ENCODE assay signal across 2 cellular contexts in genomic region chr12:100520048-100520769, GRCh38.
TF ChIP-seq lines count a peak whose summit lies in the region.

No MANE protein-coding gene starts in this region.

TF ChIP-seq in GM23338, 12 proteins besides CTCF, POLR2A, EP300 and RAD21:
- TF ChIP-seq EZH2 (IDR thresholded peaks at IDR 0.05; ENCODE audit: low read depth, unreplicated experiment) (no peak), STAT1 (IDR thresholded peaks at IDR 0.05; ENCODE audit: unreplicated experiment) (no peak), NANOG (IDR thresholded peaks at IDR 0.05; ENCODE audit: borderline replicate concordance) (no peak), EZH2phosphoT487 (IDR thresholded peaks at IDR 0.05; ENCODE audit: unreplicated experiment) (no peak), ETS1 (IDR thresholded peaks at IDR 0.05) (no peak), POLR2AphosphoS5 (IDR thresholded peaks at IDR 0.05; ENCODE audit: low read depth) (no peak), ZNF114 (CRISPR knock-in tag; IDR thresholded peaks at IDR 0.05) (no peak), CREB1 (CRISPR knock-in tag; IDR thresholded peaks at IDR 0.05; ENCODE audit: low read depth) (no peak), ZNF462 (CRISPR knock-in tag; IDR thresholded peaks at IDR 0.05) (no peak), ZNF331 (CRISPR knock-in tag; IDR thresholded peaks at IDR 0.05; ENCODE audit: low read depth) (no peak), JUNB (IDR thresholded peaks at IDR 0.05; ENCODE audit: unreplicated experiment) (no peak)
- TF ChIP-seq, protein P1, sequence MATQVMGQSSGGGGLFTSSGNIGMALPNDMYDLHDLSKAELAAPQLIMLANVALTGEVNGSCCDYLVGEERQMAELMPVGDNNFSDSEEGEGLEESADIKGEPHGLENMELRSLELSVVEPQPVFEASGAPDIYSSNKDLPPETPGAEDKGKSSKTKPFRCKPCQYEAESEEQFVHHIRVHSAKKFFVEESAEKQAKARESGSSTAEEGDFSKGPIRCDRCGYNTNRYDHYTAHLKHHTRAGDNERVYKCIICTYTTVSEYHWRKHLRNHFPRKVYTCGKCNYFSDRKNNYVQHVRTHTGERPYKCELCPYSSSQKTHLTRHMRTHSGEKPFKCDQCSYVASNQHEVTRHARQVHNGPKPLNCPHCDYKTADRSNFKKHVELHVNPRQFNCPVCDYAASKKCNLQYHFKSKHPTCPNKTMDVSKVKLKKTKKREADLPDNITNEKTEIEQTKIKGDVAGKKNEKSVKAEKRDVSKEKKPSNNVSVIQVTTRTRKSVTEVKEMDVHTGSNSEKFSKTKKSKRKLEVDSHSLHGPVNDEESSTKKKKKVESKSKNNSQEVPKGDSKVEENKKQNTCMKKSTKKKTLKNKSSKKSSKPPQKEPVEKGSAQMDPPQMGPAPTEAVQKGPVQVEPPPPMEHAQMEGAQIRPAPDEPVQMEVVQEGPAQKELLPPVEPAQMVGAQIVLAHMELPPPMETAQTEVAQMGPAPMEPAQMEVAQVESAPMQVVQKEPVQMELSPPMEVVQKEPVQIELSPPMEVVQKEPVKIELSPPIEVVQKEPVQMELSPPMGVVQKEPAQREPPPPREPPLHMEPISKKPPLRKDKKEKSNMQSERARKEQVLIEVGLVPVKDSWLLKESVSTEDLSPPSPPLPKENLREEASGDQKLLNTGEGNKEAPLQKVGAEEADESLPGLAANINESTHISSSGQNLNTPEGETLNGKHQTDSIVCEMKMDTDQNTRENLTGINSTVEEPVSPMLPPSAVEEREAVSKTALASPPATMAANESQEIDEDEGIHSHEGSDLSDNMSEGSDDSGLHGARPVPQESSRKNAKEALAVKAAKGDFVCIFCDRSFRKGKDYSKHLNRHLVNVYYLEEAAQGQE (IDR thresholded peaks at IDR 0.05; ENCODE audit: unreplicated experiment) = no peak

TF ChIP-seq in HepG2, 621 proteins besides CTCF, POLR2A, EP300 and RAD21:
- TF ChIP-seq NAIF1 (CRISPR knock-in tag; IDR thresholded peaks at IDR 0.05; ENCODE audit: borderline replicate concordance) = no peak
- TF ChIP-seq, protein P2, sequence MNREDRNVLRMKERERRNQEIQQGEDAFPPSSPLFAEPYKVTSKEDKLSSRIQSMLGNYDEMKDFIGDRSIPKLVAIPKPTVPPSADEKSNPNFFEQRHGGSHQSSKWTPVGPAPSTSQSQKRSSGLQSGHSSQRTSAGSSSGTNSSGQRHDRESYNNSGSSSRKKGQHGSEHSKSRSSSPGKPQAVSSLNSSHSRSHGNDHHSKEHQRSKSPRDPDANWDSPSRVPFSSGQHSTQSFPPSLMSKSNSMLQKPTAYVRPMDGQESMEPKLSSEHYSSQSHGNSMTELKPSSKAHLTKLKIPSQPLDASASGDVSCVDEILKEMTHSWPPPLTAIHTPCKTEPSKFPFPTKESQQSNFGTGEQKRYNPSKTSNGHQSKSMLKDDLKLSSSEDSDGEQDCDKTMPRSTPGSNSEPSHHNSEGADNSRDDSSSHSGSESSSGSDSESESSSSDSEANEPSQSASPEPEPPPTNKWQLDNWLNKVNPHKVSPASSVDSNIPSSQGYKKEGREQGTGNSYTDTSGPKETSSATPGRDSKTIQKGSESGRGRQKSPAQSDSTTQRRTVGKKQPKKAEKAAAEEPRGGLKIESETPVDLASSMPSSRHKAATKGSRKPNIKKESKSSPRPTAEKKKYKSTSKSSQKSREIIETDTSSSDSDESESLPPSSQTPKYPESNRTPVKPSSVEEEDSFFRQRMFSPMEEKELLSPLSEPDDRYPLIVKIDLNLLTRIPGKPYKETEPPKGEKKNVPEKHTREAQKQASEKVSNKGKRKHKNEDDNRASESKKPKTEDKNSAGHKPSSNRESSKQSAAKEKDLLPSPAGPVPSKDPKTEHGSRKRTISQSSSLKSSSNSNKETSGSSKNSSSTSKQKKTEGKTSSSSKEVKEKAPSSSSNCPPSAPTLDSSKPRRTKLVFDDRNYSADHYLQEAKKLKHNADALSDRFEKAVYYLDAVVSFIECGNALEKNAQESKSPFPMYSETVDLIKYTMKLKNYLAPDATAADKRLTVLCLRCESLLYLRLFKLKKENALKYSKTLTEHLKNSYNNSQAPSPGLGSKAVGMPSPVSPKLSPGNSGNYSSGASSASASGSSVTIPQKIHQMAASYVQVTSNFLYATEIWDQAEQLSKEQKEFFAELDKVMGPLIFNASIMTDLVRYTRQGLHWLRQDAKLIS (CRISPR knock-in tag; IDR thresholded peaks at IDR 0.05) = no peak
- TF ChIP-seq MTA1 (CRISPR knock-in tag; IDR thresholded peaks at IDR 0.05; ENCODE audit: borderline replicate concordance) = no peak
- no peak for TF ChIP-seq ZNF781 (CRISPR knock-in tag; IDR thresholded peaks at IDR 0.05; ENCODE audit: borderline replicate concordance, not compliant biosample characterization)
- no peak for TF ChIP-seq ESRRA (CRISPR knock-in tag; IDR thresholded peaks at IDR 0.05; ENCODE audit: low read depth)
- TF ChIP-seq SAFB2 (CRISPR knock-in tag; IDR thresholded peaks at IDR 0.05; ENCODE audit: borderline replicate concordance, low read depth) = no peak
- TF ChIP-seq ZNF496 (CRISPR knock-in tag; IDR thresholded peaks at IDR 0.05; ENCODE audit: insufficient replicate concordance) = no peak
- TF ChIP-seq, protein P3, sequence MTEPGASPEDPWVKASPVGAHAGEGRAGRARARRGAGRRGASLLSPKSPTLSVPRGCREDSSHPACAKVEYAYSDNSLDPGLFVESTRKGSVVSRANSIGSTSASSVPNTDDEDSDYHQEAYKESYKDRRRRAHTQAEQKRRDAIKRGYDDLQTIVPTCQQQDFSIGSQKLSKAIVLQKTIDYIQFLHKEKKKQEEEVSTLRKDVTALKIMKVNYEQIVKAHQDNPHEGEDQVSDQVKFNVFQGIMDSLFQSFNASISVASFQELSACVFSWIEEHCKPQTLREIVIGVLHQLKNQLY (CRISPR knock-in tag; IDR thresholded peaks at IDR 0.05) = no peak
- TF ChIP-seq ZFP1 (CRISPR knock-in tag; IDR thresholded peaks at IDR 0.05) = no peak
- TF ChIP-seq, protein P4, sequence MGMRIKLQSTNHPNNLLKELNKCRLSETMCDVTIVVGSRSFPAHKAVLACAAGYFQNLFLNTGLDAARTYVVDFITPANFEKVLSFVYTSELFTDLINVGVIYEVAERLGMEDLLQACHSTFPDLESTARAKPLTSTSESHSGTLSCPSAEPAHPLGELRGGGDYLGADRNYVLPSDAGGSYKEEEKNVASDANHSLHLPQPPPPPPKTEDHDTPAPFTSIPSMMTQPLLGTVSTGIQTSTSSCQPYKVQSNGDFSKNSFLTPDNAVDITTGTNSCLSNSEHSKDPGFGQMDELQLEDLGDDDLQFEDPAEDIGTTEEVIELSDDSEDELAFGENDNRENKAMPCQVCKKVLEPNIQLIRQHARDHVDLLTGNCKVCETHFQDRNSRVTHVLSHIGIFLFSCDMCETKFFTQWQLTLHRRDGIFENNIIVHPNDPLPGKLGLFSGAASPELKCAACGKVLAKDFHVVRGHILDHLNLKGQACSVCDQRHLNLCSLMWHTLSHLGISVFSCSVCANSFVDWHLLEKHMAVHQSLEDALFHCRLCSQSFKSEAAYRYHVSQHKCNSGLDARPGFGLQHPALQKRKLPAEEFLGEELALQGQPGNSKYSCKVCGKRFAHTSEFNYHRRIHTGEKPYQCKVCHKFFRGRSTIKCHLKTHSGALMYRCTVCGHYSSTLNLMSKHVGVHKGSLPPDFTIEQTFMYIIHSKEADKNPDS (CRISPR knock-in tag; IDR thresholded peaks at IDR 0.05) = no peak
- no peak for TF ChIP-seq GABPA (IDR thresholded peaks at IDR 0.05; ENCODE audit: low read depth, low read length)
- no peak for TF ChIP-seq GABPA (CRISPR knock-in tag; IDR thresholded peaks at IDR 0.05; ENCODE audit: low read depth)
- TF ChIP-seq SOX5 (CRISPR knock-in tag; IDR thresholded peaks at IDR 0.05; ENCODE audit: borderline replicate concordance) = no peak
- no peak for TF ChIP-seq ZNF34 (CRISPR knock-in tag; IDR thresholded peaks at IDR 0.05; ENCODE audit: borderline replicate concordance)
- TF ChIP-seq ZNF350 (CRISPR knock-in tag; IDR thresholded peaks at IDR 0.05; ENCODE audit: borderline replicate concordance, low read depth) = no peak
- TF ChIP-seq, protein P5, sequence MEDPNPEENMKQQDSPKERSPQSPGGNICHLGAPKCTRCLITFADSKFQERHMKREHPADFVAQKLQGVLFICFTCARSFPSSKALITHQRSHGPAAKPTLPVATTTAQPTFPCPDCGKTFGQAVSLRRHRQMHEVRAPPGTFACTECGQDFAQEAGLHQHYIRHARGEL (CRISPR knock-in tag; IDR thresholded peaks at IDR 0.05) = no peak
TF ChIP-seq in HepG2: peak in this region for 0.
